ENCODE assay signal across 15 cellular contexts in the genomic region with DNA sequence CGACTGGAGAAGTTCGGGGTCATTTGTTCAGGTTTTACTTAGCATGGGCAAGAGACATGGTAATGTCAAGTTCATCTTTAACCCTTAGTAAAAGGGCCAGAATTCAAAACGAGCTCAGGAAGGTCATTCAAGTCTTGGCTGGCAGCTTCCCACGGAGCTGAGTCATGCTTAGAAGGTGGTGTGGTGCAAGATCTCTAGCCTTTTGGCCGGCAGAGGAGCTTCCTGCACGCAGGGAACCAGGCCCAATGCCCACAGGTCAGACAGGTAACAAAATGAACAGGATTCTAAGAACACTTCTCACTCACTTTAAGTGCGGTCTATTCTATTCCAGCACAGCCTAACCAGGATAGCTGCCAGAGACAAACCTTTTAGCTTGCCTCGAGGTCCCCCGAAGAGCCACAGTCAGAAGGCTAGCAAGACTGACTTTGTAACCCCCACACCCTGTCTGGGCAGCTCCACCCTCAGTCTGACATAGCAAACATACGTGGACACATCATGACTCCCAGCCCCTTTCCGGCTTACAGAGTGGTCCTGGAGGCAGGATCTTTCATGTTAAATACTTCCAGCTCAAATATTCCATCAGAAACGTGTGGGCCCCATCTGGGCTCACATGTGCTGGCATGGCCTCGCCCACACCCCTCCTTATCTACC.
DNase-seq lines count a peak whose midpoint lies in the region; ATAC-seq and TF ChIP-seq lines count a peak whose summit lies in the region.
"Had no signal": no experiment of that assay in that cellular context is flagged by ENCODE, and none has a peak within 500 bp of the region (broad histone marks: within the 10 kb centered on the region; RNA-seq: fewer than 3 reads in every experiment).

No MANE protein-coding gene starts in this region.

- H3K4me3 ChIP-seq in left ventricle myocardium inferior (no peak overlapping the region), RWPE2 (ENCODE audit: severe bottlenecking) (no peak overlapping the region)
- H3K4me3 ChIP-seq: coronary artery had no signal

- H3K4me3 Mint-ChIP-seq in activated naive CD8-positive, alpha-beta T cell treated with anti-CD3 and anti-CD28 coated beads, Interleukin-2, amount 50 U/mL, for 24 hours: no peak overlapping the region

- peaks cover 3% of the 10 kb centered on the region for H3K4me1 Mint-ChIP-seq in activated naive CD8-positive, alpha-beta T cell treated with anti-CD3 and anti-CD28 coated beads, Interleukin-2, amount 50 U/mL, for 24 hours

- H3K36me3 ChIP-seq in left ventricle myocardium inferior: no peaks in the 10 kb centered on the region
- no peaks in the 10 kb centered on the region for H3K36me3 ChIP-seq in RWPE2 (ENCODE audit: low read depth)

- H3K27me3 ChIP-seq in left ventricle myocardium inferior (ENCODE audit: low read depth) (no peaks in the 10 kb centered on the region), RWPE2 (ENCODE audit: insufficient read depth, poor library complexity, severe bottlenecking) (no peaks in the 10 kb centered on the region)

- H3K36me3 Mint-ChIP-seq in activated naive CD8-positive, alpha-beta T cell treated with anti-CD3 and anti-CD28 coated beads, Interleukin-2, amount 50 U/mL, for 24 hours (ENCODE audit: low read depth): no peaks in the 10 kb centered on the region

- H3K27ac ChIP-seq in left ventricle myocardium inferior (replicated peaks) (no peak overlapping the region), RWPE2 (ENCODE audit: poor library complexity, severe bottlenecking) (peak overlapping the region; percentile 83)
- H3K27ac ChIP-seq: coronary artery had no signal

- no peak for TF ChIP-seq CTCF in left ventricle myocardium inferior (IDR thresholded peaks at IDR 0.05; ENCODE audit: borderline replicate concordance)
- TF ChIP-seq CTCF in RWPE2 (IDR thresholded peaks at IDR 0.05; ENCODE audit: poor library complexity, severe bottlenecking): no peak

- H3K27ac Mint-ChIP-seq in activated naive CD8-positive, alpha-beta T cell treated with anti-CD3 and anti-CD28 coated beads, Interleukin-2, amount 50 U/mL, for 24 hours: no peak overlapping the region

- H3K4me1 ChIP-seq in left ventricle myocardium inferior (no peaks in the 10 kb centered on the region), RWPE2 (ENCODE audit: insufficient read depth, poor library complexity, severe bottlenecking) (peaks cover 17% of the 10 kb centered on the region)

- intact Hi-C loops in left cardiac atrium (cut with DNase I): no loop called here
- intact Hi-C loops in left ventricle myocardium inferior (cut with micrococcal nuclease): no loop called here

- peak; percentile 29 for DNase-seq in left cardiac atrium
- DNase-seq in left ventricle myocardium inferior: no peak
- DNase-seq in RWPE2 (ENCODE audit: low spot score): peak; percentile 83
- peak; percentile 33 for DNase-seq in iPS-NIHi7 (ENCODE audit: extremely low spot score)
- DNase-seq in NCI-H2171 treated with DMSO at 0.1 percent for 48 hours (lab: John Stamatoyannopoulos, UW): no peak
- no peak for DNase-seq in germinal center (ENCODE audit: low spot score)
- DNase-seq in activated naive CD8-positive, alpha-beta T cell treated with anti-CD3 and anti-CD28 coated beads, Interleukin-2, amount 50 U/mL, for 24 hours: no peak
- DNase-seq: activated CD4-positive, CD25-positive, alpha-beta regulatory T cell treated with anti-CD3 and anti-CD28 coated beads, Interleukin-2, amount 50 U/mL, for 72 hours; activated T-cell treated with anti-CD3 and anti-CD28 coated beads, Interleukin-2, amount 50 U/mL, for 1 hour; KG1; midbrain; NCI-H2029; stimulated activated CD4-positive, alpha-beta T cell treated with anti-CD3 and anti-CD28 coated beads, Interleukin-12 subunit alpha, Interleukin-12 subunit beta, amount 100 ng/mL, for 4 hours had no signal

- no peaks in the 10 kb centered on the region for H3K9me3 Mint-ChIP-seq in activated naive CD8-positive, alpha-beta T cell treated with anti-CD3 and anti-CD28 coated beads, Interleukin-2, amount 50 U/mL, for 24 hours

- no peaks in the 10 kb centered on the region for H3K9me3 ChIP-seq in left ventricle myocardium inferior (replicated peaks)
- H3K9me3 ChIP-seq in RWPE2 (ENCODE audit: severe bottlenecking): no peaks in the 10 kb centered on the region

- no peaks in the 10 kb centered on the region for H3K27me3 Mint-ChIP-seq in activated naive CD8-positive, alpha-beta T cell treated with anti-CD3 and anti-CD28 coated beads, Interleukin-2, amount 50 U/mL, for 24 hours

- ATAC-seq in left cardiac atrium (peak in 1 of 2 donors; percentile 70), RWPE2 (ENCODE audit: low read depth) (peak; percentile 95), GM18502 (IDR thresholded peaks at IDR 0.05; ENCODE audit: poor library complexity, unreplicated experiment) (no peak)
- ATAC-seq in activated naive CD8-positive, alpha-beta T cell treated with anti-CD3 and anti-CD28 coated beads, Interleukin-2, amount 50 U/mL, for 24 hours: no peak

Comparison
In these comparisons a context has a peak if more than half of its experiments do, and no peak if none do; other contexts are left out.
1. DNase-seq: peak in left cardiac atrium (single experiment), RWPE2 (single experiment) and iPS-NIHi7 (single experiment); none in left ventricle myocardium inferior (single experiment), NCI-H2171 treated with DMSO at 0.1 percent for 48 hours (single experiment), germinal center (single experiment) and activated naive CD8-positive, alpha-beta T cell treated with anti-CD3 and anti-CD28 coated beads, Interleukin-2, amount 50 U/mL, for 24 hours (single experiment).